In genomic region chr7:24419070-24419469, GRCh38 we compare ENCODE assay signal across 1 cellular context.
A peak's percentile ranks its signal among the peaks of the same experiment; 100 is the strongest.
TF ChIP-seq lines count a peak whose summit lies in the region.

No MANE protein-coding gene starts in this region.

TF ChIP-seq in WTC11, 78 proteins besides CTCF, POLR2A, EP300 and RAD21 (continued from another document):
- TF ChIP-seq ZNF425 (CRISPR knock-in tag; conservative IDR thresholded peaks at IDR 0.05) = no peak
- peak; percentile 96 for TF ChIP-seq USF2 (CRISPR knock-in tag; IDR thresholded peaks at IDR 0.05)
